Comparison of ENCODE assay signal across 25 cellular contexts in the genomic region with DNA sequence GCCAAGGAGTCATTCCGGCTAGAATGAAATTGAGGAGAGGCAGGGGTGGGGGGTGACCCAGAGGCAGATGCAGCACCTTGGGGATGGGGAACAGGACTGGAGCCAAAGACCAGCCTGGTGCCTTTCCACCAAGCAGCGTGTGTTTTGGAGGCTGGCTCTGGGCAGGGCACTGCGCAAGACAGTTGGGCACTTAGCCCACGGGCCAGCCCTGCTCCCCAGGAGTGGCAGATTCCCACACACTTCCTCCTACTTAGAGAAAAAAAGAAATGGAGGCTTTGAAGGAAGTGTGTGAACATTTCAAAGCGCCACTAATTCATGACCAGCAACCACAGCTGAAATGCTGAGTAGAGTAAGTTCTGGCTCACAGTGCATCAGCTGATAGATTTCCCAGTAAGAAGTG. TPM values are rescaled to one million over a fixed set of nuclear protein-coding genes. Genes with fewer than 3 reads are reported as not detected.
DNase-seq lines count a peak whose midpoint lies in the region; ATAC-seq, FAIRE-seq and TF ChIP-seq lines count a peak whose summit lies in the region.
"Had no signal": no experiment of that assay in that cellular context is flagged by ENCODE, and none has a peak within 500 bp of the region (broad histone marks: within the 10 kb centered on the region; RNA-seq: fewer than 3 reads in every experiment).

No MANE protein-coding gene starts in this region.

- no peak for TF ChIP-seq EP300 in H1 (IDR thresholded peaks at IDR 0.05; ENCODE audit: borderline replicate concordance in 1 of 2, low read depth in 2 of 2, low read length in 2 of 2)

- no peak for TF ChIP-seq POLR2A in H1 (IDR thresholded peaks at IDR 0.05; ENCODE audit: control extremely low read depth in 1 of 2, low read depth in 2 of 2, low read length in 2 of 2)

- H3K18ac ChIP-seq in H1 (ENCODE audit: extremely low read depth, low read length) = no peak overlapping the region

- H4K20me1 ChIP-seq in H1 (replicated peaks in 1 of 2; ENCODE audit: control insufficient read depth in 1 of 2, insufficient read depth in 2 of 2, low read length in 2 of 2) = no peaks in the 10 kb centered on the region

- H2BK15ac ChIP-seq in H1 (ENCODE audit: low read length) = 0 out of 2 replicates have a peak overlapping the region, but pooled peaks have one; percentile 40

- intact Hi-C loops in mucosa of descending colon (cut with DNase I, micrococcal nuclease) (no loop called here), sciatic nerve (cut with DNase I) (no loop called here)

- DNase-seq in Kasumi-1 (lab: John Stamatoyannopoulos, UW) (peak; percentile 50 to 61), H1 (ENCODE audit: low read depth in 1 of 2, low spot score in 2 of 2) (no peak), mucosa of descending colon (peak in 2 of 3 donors; percentile 53 to 64), sciatic nerve (ENCODE audit: low spot score) (no peak), dedifferentiated amniotic fluid mesenchymal stem cell (ENCODE audit: extremely low spot score) (no peak), NCI-H1694 treated with DMSO at 0.1 percent for 48 hours (lab: John Stamatoyannopoulos, UW) (no peak), NCI-H2196 (lab: John Stamatoyannopoulos, UW; ENCODE audit: unreplicated experiment) (no peak)
- DNase-seq: activated CD4-positive, alpha-beta T cell treated with anti-CD3 and anti-CD28 coated beads for 36 hours; activated gamma-delta T cell treated with Interleukin-2 at 50 U/mL for 16 hours; activated T-cell treated with anti-CD3 and anti-CD28 coated beads, Interleukin-2, amount 50 U/mL, for 24 hours; islet precursor cell; lower lobe of right lung; MG63; NCI-H2171; NCI-H524; Peyer's patch; right lobe of liver; stimulated activated CD4-positive, alpha-beta T cell treated with anti-CD3 and anti-CD28 coated beads, Interleukin-4, amount 100 ng/mL, for 4 hours; stimulated activated naive CD4-positive, alpha-beta T cell; T-helper 1 cell; thyroid gland had no signal

- H2BK20ac ChIP-seq in H1 (ENCODE audit: low read length) = no peak overlapping the region

- no peak for TF ChIP-seq RAD21 in H1 (IDR thresholded peaks at IDR 0.05 in 1 of 2, conservative IDR thresholded peaks at IDR 0.05 in 1 of 2; ENCODE audit: low read depth in 2 of 2, low read length in 2 of 2)

- H2BK120ac ChIP-seq in H1 (replicated peaks; ENCODE audit: low read depth, low read length) = no peak overlapping the region

- WGBS in H1 (ENCODE audit: extremely low coverage in 1 of 2, insufficient coverage in 1 of 2, insufficient read length in 1 of 2, insufficient replicate concordance in 2 of 2, low coverage in 1 of 2, low lambda C conversion rate in 2 of 2, missing lambda C conversion rate in 1 of 2), 2 experiments = 82% methylated on average over 5 of the region's 5 CpGs; no CpG with 5 or more reads in 1 of the 2 experiments

- peaks cover 0 to 6% (median 0%) of the 10 kb centered on the region in 4 experiments; a peak in 2 of 7 replicates for H3K4me1 ChIP-seq in H1 (replicated peaks in 1 of 4; ENCODE audit: control insufficient read depth in 3 of 4, insufficient read depth in 4 of 4, low read length in 3 of 4)
- peaks cover 4% of the 10 kb centered on the region for H3K4me1 ChIP-seq in mucosa of descending colon (ENCODE audit: low read depth)
- H3K4me1 ChIP-seq: right lobe of liver, SJSA1, thyroid gland had no signal

- H2BK5ac ChIP-seq in H1 (ENCODE audit: low read depth, low read length) = no peak overlapping the region

- H3K9me3 ChIP-seq in H1 (ENCODE audit: insufficient read depth in 2 of 2, low read depth in 1 of 2, low read length in 1 of 2) (no peaks in the 10 kb centered on the region), mucosa of descending colon (no peaks in the 10 kb centered on the region)
- H3K9me3 ChIP-seq: adrenal gland, lower lobe of right lung, MG63, Peyer's patch, right lobe of liver, SJSA1, thyroid gland had no signal

- CTCF ChIA-PET in H1 (lab: Charles Lee; ENCODE audit: partially characterized antibody) = no interaction called here

- H4K91ac ChIP-seq in H1 (replicated peaks; ENCODE audit: insufficient read length, low read length) = no peak overlapping the region

- H3K14ac ChIP-seq in H1 (ENCODE audit: insufficient read length) = no peak overlapping the region

- H3K27me3 ChIP-seq in H1 (replicated peaks in 1 of 4; ENCODE audit: control insufficient read depth in 3 of 4, extremely low read depth in 1 of 4, insufficient read depth in 3 of 4, low read length in 3 of 4) = peaks cover 0 to 3% (median 1%) of the 10 kb centered on the region in 4 experiments; a peak in 2 of 7 replicates
- H3K27me3 ChIP-seq: MG63, Peyer's patch, right lobe of liver, thyroid gland had no signal

- H3K79me2 ChIP-seq in H1 (ENCODE audit: control insufficient read depth in 1 of 2, insufficient read depth in 2 of 2, low read length in 2 of 2) = no peaks in the 10 kb centered on the region

- no peak overlapping the region for H3K4me3 ChIP-seq in H1 (ENCODE audit: extremely low read depth in 1 of 4, insufficient read depth in 2 of 4, low read depth in 3 of 4, low read length in 4 of 4)
- H3K4me3 ChIP-seq in mucosa of descending colon = no peak overlapping the region
- H3K4me3 ChIP-seq: adrenal gland, lower lobe of right lung, MG63, Peyer's patch, right lobe of liver, SJSA1, thyroid gland had no signal

- H3K23me2 ChIP-seq in H1 (ENCODE audit: low read depth, low read length) = no peaks in the 10 kb centered on the region

- H4K5ac ChIP-seq in H1 (ENCODE audit: insufficient read length, low read depth, low read length) = no peak overlapping the region

- ATAC-seq in mucosa of descending colon (peak; percentile 80), sciatic nerve (peak; percentile 64), HG03520 (IDR thresholded peaks at IDR 0.05; ENCODE audit: unreplicated experiment) (no peak)
- ATAC-seq: activated CD4-positive, alpha-beta T cell treated with anti-CD3 and anti-CD28 coated beads for 36 hours had no signal

- H3K56ac ChIP-seq in H1 (replicated peaks; ENCODE audit: insufficient read length, low read depth, low read length) = no peak overlapping the region

- no peak overlapping the region for H4K8ac ChIP-seq in H1 (ENCODE audit: extremely low read depth, insufficient read depth, low read length)

- H2AK5ac ChIP-seq in H1 (ENCODE audit: low read depth, low read length) = no peak overlapping the region

- POLR2A ChIA-PET in H1 (lab: Charles Lee; ENCODE audit: partially characterized antibody) = no interaction called here

- H3K27ac ChIP-seq in H1 (ENCODE audit: low read depth, low read length) = no peak overlapping the region
- H3K27ac ChIP-seq: adrenal gland, lower lobe of right lung, Peyer's patch, right lobe of liver, SJSA1, thyroid gland had no signal

- no peak overlapping the region for H2AFZ ChIP-seq in H1 (ENCODE audit: low read length)

- H3K4ac ChIP-seq in H1 (replicated peaks; ENCODE audit: insufficient read length, low read depth, low read length) = no peak overlapping the region

- H3K23ac ChIP-seq in H1 (ENCODE audit: insufficient read length) = no peak overlapping the region

- no peak overlapping the region for H3K9ac ChIP-seq in H1 (replicated peaks in 1 of 4; ENCODE audit: extremely low read depth in 1 of 4, low read depth in 3 of 4, low read length in 3 of 4)

- no peak overlapping the region for H3K4me2 ChIP-seq in H1 (ENCODE audit: insufficient read depth in 1 of 2, low read depth in 2 of 2, low read length in 2 of 2)

- no peak for FAIRE-seq in H1 (lab: Jason Lieb, UNC)

- H3K36me3 ChIP-seq in H1 (ENCODE audit: control insufficient read depth in 2 of 4, insufficient read depth in 4 of 4, low read length in 3 of 4) = no peaks in the 10 kb centered on the region
- H3K36me3 ChIP-seq in mucosa of descending colon (ENCODE audit: low read depth) = no peaks in the 10 kb centered on the region
- H3K36me3 ChIP-seq: adrenal gland, lower lobe of right lung, MG63, Peyer's patch, right lobe of liver, SJSA1, thyroid gland had no signal

- H3K79me1 ChIP-seq in H1 (ENCODE audit: low read depth, low read length) = no peaks in the 10 kb centered on the region

- H2BK12ac ChIP-seq in H1 (ENCODE audit: low read depth, low read length) = no peak overlapping the region

- TF ChIP-seq CTCF in H1 (IDR thresholded peaks at IDR 0.05; ENCODE audit: control extremely low read depth in 1 of 3, insufficient read depth in 1 of 3, low read depth in 1 of 3, low read length in 3 of 3) (no peak), mucosa of descending colon (IDR thresholded peaks at IDR 0.05) (no peak)

TF ChIP-seq in H1, 55 proteins besides CTCF, POLR2A, EP300 and RAD21 (continues in another document):
- TF ChIP-seq HDAC2 (IDR thresholded peaks at IDR 0.05; ENCODE audit: borderline replicate concordance in 1 of 2, low read depth in 2 of 2, low read length in 2 of 2) (no peak), CBX5 (IDR thresholded peaks at IDR 0.05; ENCODE audit: low read depth, low read length) (no peak), EZH2 (IDR thresholded peaks at IDR 0.05; ENCODE audit: low read depth, low read length, severe bottlenecking) (no peak), KDM5A (IDR thresholded peaks at IDR 0.05; ENCODE audit: low read length) (no peak), SP4 (IDR thresholded peaks at IDR 0.05; ENCODE audit: low read length) (no peak), TCF12 (IDR thresholded peaks at IDR 0.05; ENCODE audit: low read depth, low read length) (no peak), CEBPB (IDR thresholded peaks at IDR 0.05; ENCODE audit: low read depth, low read length) (no peak), HDAC6 (IDR thresholded peaks at IDR 0.05; ENCODE audit: low read depth, low read length) (no peak), ASH2L (IDR thresholded peaks at IDR 0.05; ENCODE audit: low read length) (no peak)
- TF ChIP-seq, protein P1, sequence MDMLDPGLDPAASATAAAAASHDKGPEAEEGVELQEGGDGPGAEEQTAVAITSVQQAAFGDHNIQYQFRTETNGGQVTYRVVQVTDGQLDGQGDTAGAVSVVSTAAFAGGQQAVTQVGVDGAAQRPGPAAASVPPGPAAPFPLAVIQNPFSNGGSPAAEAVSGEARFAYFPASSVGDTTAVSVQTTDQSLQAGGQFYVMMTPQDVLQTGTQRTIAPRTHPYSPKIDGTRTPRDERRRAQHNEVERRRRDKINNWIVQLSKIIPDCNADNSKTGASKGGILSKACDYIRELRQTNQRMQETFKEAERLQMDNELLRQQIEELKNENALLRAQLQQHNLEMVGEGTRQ (IDR thresholded peaks at IDR 0.05; ENCODE audit: low read length) = no peak

RNA-seq across cellular contexts. Expression of gene LGI2, which starts 54.9 kb away (rescaled TPM):
- total RNA-seq in H1 (2021; fragmentation: NEBNext Ultra II Directional; extraction: Animal tissue kit (Norgen Biotek cat#: 25700)) = 4.0 and 4.8 TPM in 2 replicates
- polyA plus RNA-seq in H1 (2011; rRNA removed) = 1.4 and 2.3 TPM in 2 replicates
- 2.5 TPM for polyA plus RNA-seq in H1 (2011; cell fraction: cytosol; rRNA removed)
- polyA plus RNA-seq in H1 (2011; cell fraction: nucleus; rRNA removed) = 1.4 TPM
- 1.7 to 3.3 TPM (median 2.3 TPM) in 4 replicates for polyA plus RNA-seq in H1 (2012, experiment 1 of 2)
- polyA plus RNA-seq in H1 (2012, experiment 2 of 2) = 0.50 TPM
- 2.0 TPM for polyA plus RNA-seq in H1 (2013, experiment 1 of 2)
- polyA plus RNA-seq in H1 (2013, experiment 2 of 2) = 2.2 TPM
- polyA minus RNA-seq in H1 (2011; rRNA and poly(A)+ RNA removed) = 2.7 and 4.1 TPM in 2 replicates
- 1.2 TPM for polyA minus RNA-seq in H1 (2011; cell fraction: cytosol; rRNA and poly(A)+ RNA removed)
- polyA minus RNA-seq in H1 (2011; cell fraction: nucleus; rRNA and poly(A)+ RNA removed) = 3.0 TPM
- total RNA-seq in mucosa of descending colon (1 to 10 TPM in 1 of 3 donors, under 1 TPM in 2; 0.43 to 2.5 (median 0.53) TPM), sciatic nerve (52.1 TPM)
- total RNA-seq: activated CD4-positive, alpha-beta T cell treated with anti-CD3 and anti-CD28 coated beads for 36 hours; activated CD8-positive, alpha-beta memory T cell treated with anti-CD3 and anti-CD28 coated beads for 36 hours; SJSA1 had no signal

Comparison
In these comparisons a context has a peak if more than half of its experiments do, and no peak if none do; other contexts are left out.
1. DNase-seq: peak in Kasumi-1 (2 of 2) and mucosa of descending colon (2 of 3); none in H1 (0 of 2), sciatic nerve (single experiment), dedifferentiated amniotic fluid mesenchymal stem cell (single experiment), NCI-H1694 treated with DMSO at 0.1 percent for 48 hours (single experiment) and NCI-H2196 (single experiment).